In genomic region chr20:22520381-22520780, GRCh38 we compare ENCODE assay signal across 7 cellular contexts.
"Had no signal": no experiment of that assay in that cellular context is flagged by ENCODE, and none has a peak within 500 bp of the region (broad histone marks: within the 10 kb centered on the region; RNA-seq: fewer than 3 reads in every experiment).

No MANE protein-coding gene starts in this region.

- H3K4me2 ChIP-seq: GM23338 had no signal

- H3K4me1 ChIP-seq: HAP-1 had no signal

- H3K9me3 ChIP-seq: HAP-1 had no signal

- DNase-seq: KBM-7 had no signal

- H3K36me3 ChIP-seq: HAP-1 had no signal

- H3K4me3 ChIP-seq: GM23338, HAP-1 had no signal

- H2AFZ ChIP-seq: GM23338 had no signal

- FAIRE-seq: H1, H54, HTR-8/SVneo had no signal

- ATAC-seq: GM23338, HCT116 had no signal
